22 cellular contexts compared by ENCODE assay signal in the genomic region with DNA sequence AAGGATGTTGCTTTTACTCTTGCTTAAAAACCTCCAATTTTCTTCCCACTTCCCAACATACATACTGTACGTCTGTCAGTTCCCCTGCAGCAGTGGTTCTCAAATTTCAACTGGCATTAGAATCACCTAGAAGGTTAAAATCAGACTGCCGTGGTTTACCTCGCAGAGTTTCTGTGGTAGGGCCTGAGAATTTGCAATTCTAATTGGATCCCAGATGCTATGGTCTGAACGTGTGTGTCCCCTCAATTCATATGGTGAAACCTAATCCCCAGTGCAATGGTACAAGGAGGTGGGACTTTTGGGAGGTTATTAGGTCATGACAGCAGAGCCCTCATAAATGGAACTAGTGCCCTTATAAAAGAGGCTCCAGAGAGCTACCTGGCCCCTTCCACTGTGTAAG.
DNase-seq lines count a peak whose midpoint lies in the region; ATAC-seq, FAIRE-seq and TF ChIP-seq lines count a peak whose summit lies in the region.
"Had no signal": no experiment of that assay in that cellular context is flagged by ENCODE, and none has a peak within 500 bp of the region (broad histone marks: within the 10 kb centered on the region; RNA-seq: fewer than 3 reads in every experiment).

No MANE protein-coding gene starts in this region.

- H3K4me1 Mint-ChIP-seq in stimulated activated naive B cell treated with anti-CD40 and anti-IgM and Interleukin-4, amounts not matched to agents 10 μg/mL and 1 μg/mL and 100 μg/mL, for 72 hours: peaks cover 8 to 20% of the 10 kb centered on the region in 2 donors
- peaks cover 5% of the 10 kb centered on the region for H3K4me1 Mint-ChIP-seq in T-helper 17 cell
- H3K4me1 Mint-ChIP-seq: CD8-positive, alpha-beta memory T cell had no signal

- no peak for TF ChIP-seq POLR2A in GM12891 (IDR thresholded peaks at IDR 0.05; ENCODE audit: low read depth, low read length)

- no peak overlapping the region for H3K4me3 Mint-ChIP-seq in stimulated activated naive B cell treated with anti-CD40 and anti-IgM and Interleukin-4, amounts not matched to agents 10 μg/mL and 1 μg/mL and 100 μg/mL, for 72 hours
- no peak overlapping the region for H3K4me3 Mint-ChIP-seq in T-helper 17 cell
- H3K4me3 Mint-ChIP-seq: CD4-positive, CD25-positive, alpha-beta regulatory T cell; CD8-positive, alpha-beta memory T cell; HFFc6 had no signal

- H3K9me3 Mint-ChIP-seq in stimulated activated naive B cell treated with anti-CD40 and anti-IgM and Interleukin-4, amounts not matched to agents 10 μg/mL and 1 μg/mL and 100 μg/mL, for 72 hours: peaks cover 3 to 5% of the 10 kb centered on the region in 2 donors

- ATAC-seq in GM21619 (IDR thresholded peaks at IDR 0.05; ENCODE audit: unreplicated experiment) (peak; percentile 44), T-helper 17 cell (no peak)
- peak; percentile 69 to 85 for ATAC-seq in stimulated activated naive B cell treated with anti-CD40 and anti-IgM and Interleukin-4, amounts not matched to agents 10 μg/mL and 1 μg/mL and 100 μg/mL, for 72 hours (replicated peaks)
- ATAC-seq: A549, HCT116 had no signal

- DNase-seq in DMS 273 (lab: John Stamatoyannopoulos, UW; ENCODE audit: unreplicated experiment) (peak; percentile 26), DMS 273 treated with DMSO at 0.1 percent for 48 hours (lab: John Stamatoyannopoulos, UW) (no peak), NCI-H526 (lab: John Stamatoyannopoulos, UW) (peak; percentile 23 to 58), T-helper 17 cell (no peak), GM12891 (ENCODE audit: insufficient read length, low spot score) (no peak)
- no peak for DNase-seq in stimulated activated naive B cell treated with anti-CD40 and anti-IgM and Interleukin-4, amounts not matched to agents 10 μg/mL and 1 μg/mL and 100 μg/mL, for 72 hours
- DNase-seq in activated CD4-positive, CD25-positive, alpha-beta regulatory T cell (lab: John Stamatoyannopoulos, UW): no peak
- DNase-seq: AML-193; CD4-positive, CD25-positive, alpha-beta regulatory T cell; CD8-positive, alpha-beta memory T cell; COR-L47; DMS153; DMS79 treated with DMSO at 0.1 percent for 48 hours; EL; GOT3; H7; HFFc6 had no signal

- H3K27ac Mint-ChIP-seq in stimulated activated naive B cell treated with anti-CD40 and anti-IgM and Interleukin-4, amounts not matched to agents 10 μg/mL and 1 μg/mL and 100 μg/mL, for 72 hours: no peak overlapping the region
- no peak overlapping the region for H3K27ac Mint-ChIP-seq in T-helper 17 cell
- H3K27ac Mint-ChIP-seq: CD4-positive, CD25-positive, alpha-beta regulatory T cell; CD8-positive, alpha-beta memory T cell; HFFc6 had no signal

- H3K36me3 Mint-ChIP-seq in stimulated activated naive B cell treated with anti-CD40 and anti-IgM and Interleukin-4, amounts not matched to agents 10 μg/mL and 1 μg/mL and 100 μg/mL, for 72 hours: peaks cover 0 to 2% of the 10 kb centered on the region in 2 donors
- H3K36me3 Mint-ChIP-seq in T-helper 17 cell (ENCODE audit: low read depth): no peaks in the 10 kb centered on the region
- H3K36me3 Mint-ChIP-seq: CD4-positive, CD25-positive, alpha-beta regulatory T cell had no signal

- FAIRE-seq in GM12891 (lab: Jason Lieb, UNC): no peak
- FAIRE-seq: A549, GM12892, GM18507 had no signal

- H3K9me3 ChIP-seq in T-helper 17 cell (ENCODE audit: control insufficient read depth, low read length, poor library complexity, severe bottlenecking): no peaks in the 10 kb centered on the region

- H3K27me3 Mint-ChIP-seq in stimulated activated naive B cell treated with anti-CD40 and anti-IgM and Interleukin-4, amounts not matched to agents 10 μg/mL and 1 μg/mL and 100 μg/mL, for 72 hours: no peaks in the 10 kb centered on the region
- H3K27me3 Mint-ChIP-seq in T-helper 17 cell: no peaks in the 10 kb centered on the region
- H3K27me3 Mint-ChIP-seq: CD4-positive, CD25-positive, alpha-beta regulatory T cell had no signal

TF ChIP-seq in GM12891, 5 proteins besides CTCF, POLR2A, EP300 and RAD21:
- no peak for TF ChIP-seq PAX5 (IDR thresholded peaks at IDR 0.05; ENCODE audit: insufficient read depth, low read length, severe bottlenecking)
- TF ChIP-seq POU2F2 (IDR thresholded peaks at IDR 0.05; ENCODE audit: low read depth, low read length): no peak
- TF ChIP-seq POLR2AphosphoS5 (IDR thresholded peaks at IDR 0.05; ENCODE audit: low read depth, low read length): no peak
- TF ChIP-seq TAF1 (IDR thresholded peaks at IDR 0.05; ENCODE audit: low read depth, low read length): no peak
- TF ChIP-seq SPI1 (IDR thresholded peaks at IDR 0.05; ENCODE audit: low read depth, low read length): no peak

Comparison
In these comparisons a context has a peak if more than half of its experiments do, and no peak if none do; other contexts are left out.
1. DNase-seq: peak in DMS 273 (single experiment) and NCI-H526 (2 of 2); none in DMS 273 treated with DMSO at 0.1 percent for 48 hours (single experiment), stimulated activated naive B cell treated with anti-CD40 and anti-IgM and Interleukin-4, amounts not matched to agents 10 μg/mL and 1 μg/mL and 100 μg/mL, for 72 hours (single experiment), activated CD4-positive, CD25-positive, alpha-beta regulatory T cell (0 of 4), T-helper 17 cell (0 of 3) and GM12891 (single experiment).